ENCODE assay signal across 14 cellular contexts in genomic region chr4:159052315-159052714, GRCh38. TPM values are rescaled to one million over a fixed set of nuclear protein-coding genes. Genes with fewer than 3 reads are reported as not detected.
A peak's percentile ranks its signal among the peaks of the same experiment; 100 is the strongest.
DNase-seq lines count a peak whose midpoint lies in the region; ATAC-seq, FAIRE-seq and TF ChIP-seq lines count a peak whose summit lies in the region.
"Had no signal": no experiment of that assay in that cellular context is flagged by ENCODE, and none has a peak within 500 bp of the region (broad histone marks: within the 10 kb centered on the region; RNA-seq: fewer than 3 reads in every experiment).

No MANE protein-coding gene starts in this region.

- no peak for TF ChIP-seq CTCF in DOHH2 (IDR thresholded peaks at IDR 0.05; ENCODE audit: low read depth, low read length, poor library complexity, severe bottlenecking)

- H3K9me2 ChIP-seq in DOHH2 (replicated peaks; ENCODE audit: control insufficient read depth, low read length), result no peaks in the 10 kb centered on the region

- H3K27me3 ChIP-seq in DOHH2 (ENCODE audit: control insufficient read depth, low read length), result no peaks in the 10 kb centered on the region
- H3K27me3 ChIP-seq in small intestine (ENCODE audit: control insufficient read depth in 2 of 2, insufficient read depth in 2 of 2, low read length in 2 of 2), result no peaks in the 10 kb centered on the region
- H3K27me3 ChIP-seq: esophagus squamous epithelium, ovary, transverse colon had no signal

- no peaks in the 10 kb centered on the region for H3F3A ChIP-seq in DOHH2 (ENCODE audit: control insufficient read depth, insufficient read depth)

- H3K4me3 ChIP-seq in DOHH2 (ENCODE audit: low read length) (peak overlapping the region; percentile 59), small intestine (ENCODE audit: low read depth in 1 of 2, low read length in 2 of 2) (no peak overlapping the region)
- H3K4me3 ChIP-seq: esophagus squamous epithelium, ovary, transverse colon had no signal

- H3K4me1 ChIP-seq in DOHH2 (ENCODE audit: control insufficient read depth, low read length), result peaks cover 62% of the 10 kb centered on the region
- H3K4me1 ChIP-seq in small intestine (ENCODE audit: control insufficient read depth in 2 of 2, insufficient read depth in 1 of 2, low read depth in 1 of 2, low read length in 1 of 2), result no peaks in the 10 kb centered on the region

- 85 to 89% (median 89%) methylated on average over 6 of the region's 6 CpGs for WGBS in small intestine, 3 donors

- ATAC-seq in GM19372 (IDR thresholded peaks at IDR 0.05; ENCODE audit: low read depth, unreplicated experiment), result peak; percentile 50
- peak; percentile 45 for ATAC-seq in HG02759 (IDR thresholded peaks at IDR 0.05; ENCODE audit: unreplicated experiment)
- peak; percentile 43 for ATAC-seq in HG03520 (IDR thresholded peaks at IDR 0.05; ENCODE audit: unreplicated experiment)

- H3K36me3 ChIP-seq in DOHH2 (ENCODE audit: control insufficient read depth, low read length) (no peaks in the 10 kb centered on the region), small intestine (ENCODE audit: control insufficient read depth in 2 of 2, insufficient read depth in 2 of 2, low read length in 2 of 2) (no peaks in the 10 kb centered on the region)
- H3K36me3 ChIP-seq: esophagus squamous epithelium, ovary, transverse colon had no signal

- H3K4me2 ChIP-seq in DOHH2 (ENCODE audit: low read length), result peak overlapping the region; percentile 81

- H3K27ac ChIP-seq in DOHH2 (ENCODE audit: low read depth, low read length) (peak overlapping the region; percentile 32; the same call in 1 of the 2 replicates), small intestine (ENCODE audit: low read depth in 1 of 2, low read length in 1 of 2) (no peak overlapping the region)
- H3K27ac ChIP-seq: esophagus squamous epithelium, ovary had no signal

- H3K79me2 ChIP-seq in DOHH2 (ENCODE audit: control insufficient read depth, low read length), result no peaks in the 10 kb centered on the region

- no peaks in the 10 kb centered on the region for H4K20me1 ChIP-seq in DOHH2 (ENCODE audit: control insufficient read depth, insufficient read depth, low read depth, low read length)

- no peak for DNase-seq in NCI-H510A (lab: John Stamatoyannopoulos, UW)
- no peak for DNase-seq in small intestine
- no peak for DNase-seq in NCI-H2081 (lab: John Stamatoyannopoulos, UW)
- DNase-seq in foreskin melanocyte, result no peak
- DNase-seq: activated T-cell treated with anti-CD3 and anti-CD28 coated beads, Interleukin-2, amount 50 U/mL, for 1 hour; esophagus squamous epithelium; ovary; transverse colon had no signal

- H3K9me3 ChIP-seq in DOHH2 (ENCODE audit: control insufficient read depth, insufficient read depth, low read length) (no peaks in the 10 kb centered on the region), small intestine (ENCODE audit: control insufficient read depth, low read depth) (no peaks in the 10 kb centered on the region)
- H3K9me3 ChIP-seq: esophagus squamous epithelium, ovary, transverse colon had no signal

- FAIRE-seq in small intestine (lab: Jason Lieb, UNC), result no peak
- FAIRE-seq: A204.1, keratinocyte had no signal

RNA-seq across cellular contexts. Expression of gene RAPGEF2, which starts 50.6 kb away (rescaled TPM):
- 10 to 100 TPM in 2 of 3 donors, 1 to 10 TPM in 1; 7.6 to 13.5 (median 10.1) TPM for polyA plus RNA-seq in small intestine
